26 cellular contexts compared by ENCODE assay signal in genomic region chr7:154473360-154473759, GRCh38.
"Had no signal": no experiment of that assay in that cellular context is flagged by ENCODE, and none has a peak within 500 bp of the region (broad histone marks: within the 10 kb centered on the region; RNA-seq: fewer than 3 reads in every experiment).

No MANE protein-coding gene starts in this region.

- ATAC-seq: stimulated activated effector memory CD8-positive, alpha-beta T cell treated with anti-CD3 and anti-CD28 coated beads, Interleukin-12 subunit alpha, Interleukin-12 subunit beta, amount 100 ng/mL, for 72 hours; stimulated activated memory B cell treated with anti-CD40 and anti-IgM and Interleukin-4, amounts not matched to agents 10 μg/mL and 1 μg/mL and 100 μg/mL, for 72 hours; stimulated activated naive B cell treated with anti-CD40 and anti-IgM and Interleukin-4, amounts not matched to agents 10 μg/mL and 1 μg/mL and 100 μg/mL, for 72 hours; stimulated activated naive CD8-positive, alpha-beta T cell treated with anti-CD3 and anti-CD28 coated beads, Interleukin-15, amount 100 ng/mL, for 72 hours; stimulated activated naive CD8-positive, alpha-beta T cell treated with anti-CD3 and anti-CD28 coated beads, Interleukin-15, Interleukin-2, amounts not matched to agents 100 U/mL and 50 U/mL, for 24 hours; upper lobe of right lung had no signal

- DNase-seq: stimulated activated CD4-positive, alpha-beta T cell treated with anti-CD3 and anti-CD28 coated beads, Interleukin-2, amount 100 ng/mL, for 48 hours; stimulated activated CD4-positive, alpha-beta T cell treated with anti-CD3 and anti-CD28 coated beads, Interleukin-4, amount 100 ng/mL, for 1 hour; stimulated activated CD4-positive, alpha-beta T cell treated with anti-CD3 and anti-CD28 coated beads, Interleukin-4, amount 100 ng/mL, for 24 hours; stimulated activated CD4-positive, alpha-beta T cell treated with anti-CD3 and anti-CD28 coated beads, Interleukin-4, amount 100 ng/mL, for 4 hours; stimulated activated CD8-positive, alpha-beta memory T cell treated with anti-CD3 and anti-CD28 coated beads, Interleukin-4, amount 100 ng/mL, for 48 hours; stimulated activated naive B cell treated with anti-CD40 and anti-IgM and Interleukin-4, amounts not matched to agents 10 μg/mL and 1 μg/mL and 100 μg/mL, for 72 hours; stimulated activated naive CD4-positive, alpha-beta T cell; stimulated activated naive CD4-positive, alpha-beta T cell treated with Interleukin-2 at 50 U/mL for 16 hours; stimulated activated naive CD8-positive, alpha-beta T cell treated with anti-CD3 and anti-CD28 coated beads, Interleukin-15, amount 100 ng/mL, for 72 hours; stimulated activated naive CD8-positive, alpha-beta T cell treated with anti-CD3 and anti-CD28 coated beads, Interleukin-15, Interleukin-2, amounts not matched to agents 100 U/mL and 50 U/mL, for 24 hours; stomach; substantia nigra; testis; thyroid gland; tibial artery; transverse colon; upper lobe of left lung; upper lobe of right lung; uterus had no signal

- FAIRE-seq: urothelium cell line had no signal

- H3K9me3 ChIP-seq: stomach, suprapubic skin, testis, thoracic aorta, thyroid gland, tibial artery, tibial nerve, transverse colon, upper lobe of left lung, upper lobe of right lung, uterus, vagina had no signal

- H3K27me3 ChIP-seq: stomach, suprapubic skin, testis, thyroid gland, tibial artery, tibial nerve, transverse colon, upper lobe of left lung, upper lobe of right lung, uterus, vagina had no signal

- H3K36me3 ChIP-seq: stomach, suprapubic skin, thoracic aorta, thyroid gland, tibial artery, tibial nerve, transverse colon, upper lobe of left lung, upper lobe of right lung, uterus, vagina had no signal

- H3K4me3 ChIP-seq: stomach, suprapubic skin, testis, thoracic aorta, thyroid gland, tibial artery, tibial nerve, transverse colon, upper lobe of left lung, upper lobe of right lung, uterus, vagina had no signal

- H3K27ac ChIP-seq: stomach, suprapubic skin, testis, thoracic aorta, thyroid gland, tibial artery, tibial nerve, transverse colon, upper lobe of left lung, upper lobe of right lung, uterus, vagina had no signal

- H3K4me1 ChIP-seq: stomach, suprapubic skin, testis, tibial artery, tibial nerve, transverse colon, upper lobe of left lung, upper lobe of right lung, uterus, vagina had no signal
